Comparison of ENCODE assay signal across 1 cellular context in genomic region chr1:39573097-39573465, GRCh38.
TF ChIP-seq lines count a peak whose summit lies in the region.

No MANE protein-coding gene starts in this region.

TF ChIP-seq in SK-N-SH, 30 proteins besides CTCF, POLR2A, EP300 and RAD21 (continued from another document):
- TF ChIP-seq, protein P1, sequence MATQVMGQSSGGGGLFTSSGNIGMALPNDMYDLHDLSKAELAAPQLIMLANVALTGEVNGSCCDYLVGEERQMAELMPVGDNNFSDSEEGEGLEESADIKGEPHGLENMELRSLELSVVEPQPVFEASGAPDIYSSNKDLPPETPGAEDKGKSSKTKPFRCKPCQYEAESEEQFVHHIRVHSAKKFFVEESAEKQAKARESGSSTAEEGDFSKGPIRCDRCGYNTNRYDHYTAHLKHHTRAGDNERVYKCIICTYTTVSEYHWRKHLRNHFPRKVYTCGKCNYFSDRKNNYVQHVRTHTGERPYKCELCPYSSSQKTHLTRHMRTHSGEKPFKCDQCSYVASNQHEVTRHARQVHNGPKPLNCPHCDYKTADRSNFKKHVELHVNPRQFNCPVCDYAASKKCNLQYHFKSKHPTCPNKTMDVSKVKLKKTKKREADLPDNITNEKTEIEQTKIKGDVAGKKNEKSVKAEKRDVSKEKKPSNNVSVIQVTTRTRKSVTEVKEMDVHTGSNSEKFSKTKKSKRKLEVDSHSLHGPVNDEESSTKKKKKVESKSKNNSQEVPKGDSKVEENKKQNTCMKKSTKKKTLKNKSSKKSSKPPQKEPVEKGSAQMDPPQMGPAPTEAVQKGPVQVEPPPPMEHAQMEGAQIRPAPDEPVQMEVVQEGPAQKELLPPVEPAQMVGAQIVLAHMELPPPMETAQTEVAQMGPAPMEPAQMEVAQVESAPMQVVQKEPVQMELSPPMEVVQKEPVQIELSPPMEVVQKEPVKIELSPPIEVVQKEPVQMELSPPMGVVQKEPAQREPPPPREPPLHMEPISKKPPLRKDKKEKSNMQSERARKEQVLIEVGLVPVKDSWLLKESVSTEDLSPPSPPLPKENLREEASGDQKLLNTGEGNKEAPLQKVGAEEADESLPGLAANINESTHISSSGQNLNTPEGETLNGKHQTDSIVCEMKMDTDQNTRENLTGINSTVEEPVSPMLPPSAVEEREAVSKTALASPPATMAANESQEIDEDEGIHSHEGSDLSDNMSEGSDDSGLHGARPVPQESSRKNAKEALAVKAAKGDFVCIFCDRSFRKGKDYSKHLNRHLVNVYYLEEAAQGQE (IDR thresholded peaks at IDR 0.05; ENCODE audit: low read depth, low read length), result no peak
- TF ChIP-seq FOXJ3 (CRISPR knock-in tag; IDR thresholded peaks at IDR 0.05) (no peak), POLR2AphosphoS5 (IDR thresholded peaks at IDR 0.05; ENCODE audit: low read depth, low read length) (no peak), MXI1 (IDR thresholded peaks at IDR 0.05; ENCODE audit: low read depth, low read length) (no peak), YY1 (IDR thresholded peaks at IDR 0.05; ENCODE audit: low read depth) (no peak), TAF1 (IDR thresholded peaks at IDR 0.05; ENCODE audit: borderline replicate concordance, low read depth, low read length) (no peak)
- TF ChIP-seq, protein P2, sequence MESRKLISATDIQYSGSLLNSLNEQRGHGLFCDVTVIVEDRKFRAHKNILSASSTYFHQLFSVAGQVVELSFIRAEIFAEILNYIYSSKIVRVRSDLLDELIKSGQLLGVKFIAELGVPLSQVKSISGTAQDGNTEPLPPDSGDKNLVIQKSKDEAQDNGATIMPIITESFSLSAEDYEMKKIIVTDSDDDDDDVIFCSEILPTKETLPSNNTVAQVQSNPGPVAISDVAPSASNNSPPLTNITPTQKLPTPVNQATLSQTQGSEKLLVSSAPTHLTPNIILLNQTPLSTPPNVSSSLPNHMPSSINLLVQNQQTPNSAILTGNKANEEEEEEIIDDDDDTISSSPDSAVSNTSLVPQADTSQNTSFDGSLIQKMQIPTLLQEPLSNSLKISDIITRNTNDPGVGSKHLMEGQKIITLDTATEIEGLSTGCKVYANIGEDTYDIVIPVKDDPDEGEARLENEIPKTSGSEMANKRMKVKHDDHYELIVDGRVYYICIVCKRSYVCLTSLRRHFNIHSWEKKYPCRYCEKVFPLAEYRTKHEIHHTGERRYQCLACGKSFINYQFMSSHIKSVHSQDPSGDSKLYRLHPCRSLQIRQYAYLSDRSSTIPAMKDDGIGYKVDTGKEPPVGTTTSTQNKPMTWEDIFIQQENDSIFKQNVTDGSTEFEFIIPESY (IDR thresholded peaks at IDR 0.05; ENCODE audit: borderline replicate concordance, low read depth), result no peak
